Comparison of ENCODE assay signal across 13 cellular contexts in genomic region chr10:7520496-7521485, GRCh38.
DNase-seq lines count a peak whose midpoint lies in the region; ATAC-seq and TF ChIP-seq lines count a peak whose summit lies in the region.
"Had no signal": no experiment of that assay in that cellular context is flagged by ENCODE, and none has a peak within 500 bp of the region (broad histone marks: within the 10 kb centered on the region; RNA-seq: fewer than 3 reads in every experiment).

No MANE protein-coding gene starts in this region.

- no peak for TF ChIP-seq EP300 in esophagus muscularis mucosa (IDR thresholded peaks at IDR 0.05)

- 71% methylated on average over 11 of the region's 11 CpGs for WGBS in esophagus muscularis mucosa

- ATAC-seq in GM21529 (IDR thresholded peaks at IDR 0.05; ENCODE audit: unreplicated experiment) (peak; percentile 65), HG03378 (IDR thresholded peaks at IDR 0.05; ENCODE audit: unreplicated experiment) (peak; percentile 87), naive B cell (ENCODE audit: low read depth in 2 of 2) (peak; percentile 43 to 59)
- ATAC-seq: activated T-helper 17 cell treated with anti-CD3 and anti-CD28 coated beads, Interleukin-2, amount 50 U/mL, for 72 hours had no signal

- H3K9me3 ChIP-seq in ascending aorta, result no peaks in the 10 kb centered on the region
- H3K9me3 ChIP-seq in esophagus muscularis mucosa, result no peaks in the 10 kb centered on the region

- intact Hi-C loops in ascending aorta (cut with DNase I), result no loop called here
- intact Hi-C loops in esophagus muscularis mucosa (cut with DNase I), result no loop called here

- H3K4me3 ChIP-seq in ascending aorta, result no peak overlapping the region
- H3K4me3 ChIP-seq in esophagus muscularis mucosa, result no peak overlapping the region
- H3K4me3 ChIP-seq: hepatocyte had no signal

- DNase-seq in NCI-H1092 treated with DMSO at 0.1 percent for 48 hours (lab: John Stamatoyannopoulos, UW) (peak; percentile 8), NCI-H1092 (lab: John Stamatoyannopoulos, UW) (no peak), naive B cell (no peak), ascending aorta (ENCODE audit: low spot score in 2 of 2) (no peak), caudate nucleus (lab: John Stamatoyannopoulos, UW) (no peak), esophagus muscularis mucosa (ENCODE audit: extremely low spot score) (no peak)
- DNase-seq: GF-D8 had no signal

- no peak overlapping the region for H3K27ac ChIP-seq in ascending aorta
- H3K27ac ChIP-seq in caudate nucleus (ENCODE audit: low read depth, low read length), result no peak overlapping the region
- no peak overlapping the region for H3K27ac ChIP-seq in esophagus muscularis mucosa (replicated peaks in 1 of 4)
- H3K27ac ChIP-seq: 22Rv1, hepatocyte had no signal

- peaks cover 0 to 7% of the 10 kb centered on the region in 2 donors for H3K36me3 Mint-ChIP-seq in naive B cell

- H3K27me3 ChIP-seq in ascending aorta (no peaks in the 10 kb centered on the region), esophagus muscularis mucosa (peaks cover 0 to 32% (median 0%) of the 10 kb centered on the region in 4 donors)
- H3K27me3 ChIP-seq: hepatocyte had no signal

- peaks cover 14 to 28% (median 19%) of the 10 kb centered on the region in 3 donors for H3K4me1 Mint-ChIP-seq in naive B cell
- H3K4me1 Mint-ChIP-seq: activated T-helper 17 cell treated with anti-CD3 and anti-CD28 coated beads, Interleukin-2, amount 50 U/mL, for 72 hours had no signal

- H3K36me3 ChIP-seq in ascending aorta (no peaks in the 10 kb centered on the region), esophagus muscularis mucosa (no peaks in the 10 kb centered on the region)

- H3K27me3 Mint-ChIP-seq in naive B cell, result peaks cover 0 to 16% (median 0%) of the 10 kb centered on the region in 3 donors
- H3K27me3 Mint-ChIP-seq: activated T-helper 17 cell treated with anti-CD3 and anti-CD28 coated beads, Interleukin-2, amount 50 U/mL, for 72 hours had no signal

- H3K9me3 Mint-ChIP-seq in naive B cell, result no peaks in the 10 kb centered on the region
- H3K9me3 Mint-ChIP-seq: activated T-helper 17 cell treated with anti-CD3 and anti-CD28 coated beads, Interleukin-2, amount 50 U/mL, for 72 hours; nephron had no signal

- TF ChIP-seq POLR2A in esophagus muscularis mucosa (IDR thresholded peaks at IDR 0.05; ENCODE audit: low read depth), result no peak

- TF ChIP-seq CTCF in ascending aorta (IDR thresholded peaks at IDR 0.05) (no peak), esophagus muscularis mucosa (IDR thresholded peaks at IDR 0.05) (no peak)

- H3K4me1 ChIP-seq in ascending aorta (no peaks in the 10 kb centered on the region), esophagus muscularis mucosa (no peaks in the 10 kb centered on the region)

- H3K4me3 Mint-ChIP-seq in naive B cell, result peak overlapping the region in 1 of 8 donors; percentile 56
- H3K4me3 Mint-ChIP-seq: activated T-helper 17 cell treated with anti-CD3 and anti-CD28 coated beads, Interleukin-2, amount 50 U/mL, for 72 hours; nephron had no signal

- peak overlapping the region in 1 of 6 donors; percentile 81 for H3K27ac Mint-ChIP-seq in naive B cell
- H3K27ac Mint-ChIP-seq: activated T-helper 17 cell treated with anti-CD3 and anti-CD28 coated beads, Interleukin-2, amount 50 U/mL, for 72 hours; nephron had no signal
